ENCODE assay signal across 27 cellular contexts in the genomic region with DNA sequence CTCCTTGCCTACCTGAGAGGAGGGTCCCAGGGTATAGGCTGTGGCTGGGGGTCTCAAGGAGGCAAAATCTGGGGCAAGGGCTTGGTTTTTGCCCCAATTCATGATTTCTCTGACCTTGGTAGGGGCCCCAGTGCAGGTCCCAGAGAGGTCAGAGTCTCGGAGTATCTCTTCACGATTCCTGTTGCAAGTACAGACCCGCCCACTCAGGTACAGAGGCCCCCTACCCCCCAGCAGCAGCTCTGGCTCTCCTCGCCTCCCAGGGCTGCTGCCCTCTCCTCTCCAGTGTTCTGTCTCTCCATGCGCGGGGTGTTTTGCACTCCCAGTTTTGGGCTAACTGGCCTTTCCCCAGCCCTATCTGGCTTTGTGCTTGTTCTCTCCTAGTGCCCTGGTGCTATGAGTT.
"Had no signal": no experiment of that assay in that cellular context is flagged by ENCODE, and none has a peak within 500 bp of the region (broad histone marks: within the 10 kb centered on the region; RNA-seq: fewer than 3 reads in every experiment).

No MANE protein-coding gene starts in this region.

- H3K27me3 ChIP-seq: adrenal gland, body of pancreas had no signal

- H3K27ac ChIP-seq: adrenal gland, body of pancreas, epithelial cell of prostate had no signal

- FAIRE-seq: colon, frontal cortex had no signal

- H3K4me3 ChIP-seq: adrenal gland, body of pancreas had no signal

- DNase-seq: activated CD4-positive, alpha-beta memory T cell treated with anti-CD3 and anti-CD28 coated beads for 36 hours; activated CD4-positive, alpha-beta T cell treated with anti-CD3 and anti-CD28 coated beads for 36 hours; activated CD4-positive, alpha-beta T cell treated with anti-CD3 and anti-CD28 coated beads, Interleukin-2, amount 10 ng/mL, durations not matched to agents 24 days and 14 days; activated CD4-positive, CD25-positive, alpha-beta regulatory T cell; activated CD4-positive, CD25-positive, alpha-beta regulatory T cell treated with anti-CD3 and anti-CD28 coated beads, Interleukin-2, amount 50 U/mL, for 72 hours; activated CD8-positive, alpha-beta memory T cell treated with anti-CD3 and anti-CD28 coated beads, Interleukin-2, amount 10 ng/mL, durations not matched to agents 7 days and 5 days; activated CD8-positive, alpha-beta memory T cell treated with anti-CD3 and anti-CD28 coated beads, Interleukin-2, amount 50 U/mL, for 4 hours; activated CD8-positive, alpha-beta T cell treated with anti-CD3 and anti-CD28 coated beads, Interleukin-2, amount 10 ng/mL, durations not matched to agents 7 days and 5 days; activated effector memory CD4-positive, alpha-beta T cell treated with anti-CD3 and anti-CD28 coated beads, Interleukin-2, amount 50 U/mL, for 16 hours; activated naive CD4-positive, alpha-beta T cell treated with anti-CD3 and anti-CD28 coated beads for 36 hours; activated naive CD8-positive, alpha-beta T cell treated with anti-CD3 and anti-CD28 coated beads for 36 hours; activated naive CD8-positive, alpha-beta T cell treated with anti-CD3 and anti-CD28 coated beads, Interleukin-2, amount 50 U/mL, for 24 hours; activated T-cell treated with anti-CD3 and anti-CD28 coated beads, Interleukin-2, amount 50 U/mL, for 1 hour; activated T-cell treated with anti-CD3 and anti-CD28 coated beads, Interleukin-2, amount 50 U/mL, for 48 hours; adrenal gland; aorta; body of pancreas; cortex of kidney; dermis blood vessel endothelial cell; effector CD4-positive, alpha-beta T cell; effector memory CD8-positive, alpha-beta T cell; foreskin fibroblast; T-helper 1 cell; T-helper 2 cell had no signal

- ATAC-seq: activated CD4-positive, alpha-beta T cell treated with anti-CD3 and anti-CD28 coated beads for 36 hours; activated CD8-positive, alpha-beta memory T cell treated with anti-CD3 and anti-CD28 coated beads, Interleukin-2, amount 10 ng/mL, durations not matched to agents 7 days and 5 days; activated CD8-positive, alpha-beta T cell treated with anti-CD3 and anti-CD28 coated beads, Interleukin-2, amount 10 ng/mL, durations not matched to agents 7 days and 5 days; activated naive CD8-positive, alpha-beta T cell treated with anti-CD3 and anti-CD28 coated beads, Interleukin-2, amount 50 U/mL, for 24 hours; body of pancreas; effector memory CD8-positive, alpha-beta T cell had no signal

- H3K9me3 ChIP-seq: adrenal gland, body of pancreas had no signal
